In genomic region chr6:62391358-62391757, GRCh38 we compare ENCODE assay signal across 29 cellular contexts.
"Had no signal": no experiment of that assay in that cellular context is flagged by ENCODE, and none has a peak within 500 bp of the region (broad histone marks: within the 10 kb centered on the region; RNA-seq: fewer than 3 reads in every experiment).

No MANE protein-coding gene starts in this region.

- H3K27ac Mint-ChIP-seq: activated CD4-positive, alpha-beta T cell treated with anti-CD3 and anti-CD28 coated beads, Interleukin-2, amount 10 ng/mL, durations not matched to agents 24 days and 14 days; activated naive CD4-positive, alpha-beta T cell treated with anti-CD3 and anti-CD28 coated beads, Interleukin-2, amount 50 U/mL, for 72 hours; brain; T-helper 1 cell treated with Interleukin-12 subunit alpha and Interleukin-12 subunit beta and Interleukin-4 antibody, amounts not matched to agents 30 μg/mL and 1 μg/mL, for 36 hours; WTC11 had no signal

- H3K27ac ChIP-seq: SJSA1 had no signal

- H3K36me3 ChIP-seq: MG63, SJSA1 had no signal

- H3K4me1 Mint-ChIP-seq: activated CD4-positive, alpha-beta T cell treated with anti-CD3 and anti-CD28 coated beads, Interleukin-2, amount 10 ng/mL, durations not matched to agents 24 days and 14 days; brain; central memory CD8-positive, alpha-beta T cell had no signal

- ATAC-seq: activated naive CD4-positive, alpha-beta T cell treated with anti-CD3 and anti-CD28 coated beads, Interleukin-2, amount 50 U/mL, for 72 hours; activated T-cell treated with anti-CD3 and anti-CD28 coated beads, Interleukin-2, amount 50 U/mL, for 4 hours; PC-3; SK-N-SH treated with all-trans-retinoic acid at 6 μM for 48 hours; WTC11 had no signal

- H3K4me3 ChIP-seq: MG63, SJSA1 had no signal

- H3K9me3 ChIP-seq: MG63 had no signal

- H3K4me1 ChIP-seq: SJSA1 had no signal

- H3K27me3 Mint-ChIP-seq: activated CD4-positive, alpha-beta T cell treated with anti-CD3 and anti-CD28 coated beads, Interleukin-2, amount 10 ng/mL, durations not matched to agents 24 days and 14 days; brain; central memory CD8-positive, alpha-beta T cell had no signal

- DNase-seq: activated CD4-positive, alpha-beta T cell treated with anti-CD3 and anti-CD28 coated beads for 1 hour; activated CD4-positive, alpha-beta T cell treated with anti-CD3 and anti-CD28 coated beads, Interleukin-2, amount 10 ng/mL, durations not matched to agents 24 days and 14 days; activated CD4-positive, alpha-beta T cell treated with anti-CD3 and anti-CD28 coated beads, Interleukin-2, amount 50 U/mL, for 48 hours; activated CD8-positive, alpha-beta memory T cell treated with anti-CD3 and anti-CD28 coated beads for 24 hours; activated effector memory CD4-positive, alpha-beta T cell treated with anti-CD3 and anti-CD28 coated beads, Interleukin-2, amount 50 U/mL, for 16 hours; activated naive CD4-positive, alpha-beta T cell treated with Interleukin-2 at 50 U/mL for 16 hours; activated T-cell treated with anti-CD3 and anti-CD28 coated beads, Interleukin-2, amount 50 U/mL, for 4 hours; amygdala; KG1; MG63; NCI-H1105; NCI-H1436; NCI-H1694 treated with DMSO at 0.1 percent for 48 hours; NCI-H2029 treated with DMSO at 0.1 percent for 48 hours; NCI-H345; NCI-H510A; NCI-H526 treated with DMSO at 0.1 percent for 48 hours; NCI-H82; NK-92 treated with Interleukin-12 subunit alpha and Interleukin-12 subunit beta, amount 100 ng/mL, for 24 hours; PC-3; SHP77; T-helper 9 cell had no signal

- H3K36me3 Mint-ChIP-seq: activated naive CD4-positive, alpha-beta T cell treated with anti-CD3 and anti-CD28 coated beads, Interleukin-2, amount 50 U/mL, for 72 hours; brain had no signal

- H3K27me3 ChIP-seq: MG63, SJSA1 had no signal

- H3K9me3 Mint-ChIP-seq: activated CD4-positive, alpha-beta T cell treated with anti-CD3 and anti-CD28 coated beads, Interleukin-2, amount 10 ng/mL, durations not matched to agents 24 days and 14 days had no signal

- H3K4me3 Mint-ChIP-seq: activated CD4-positive, alpha-beta T cell treated with anti-CD3 and anti-CD28 coated beads, Interleukin-2, amount 10 ng/mL, durations not matched to agents 24 days and 14 days; activated T-cell treated with anti-CD3 and anti-CD28 coated beads, Interleukin-2, amount 50 U/mL, for 4 hours; brain; central memory CD8-positive, alpha-beta T cell; T-helper 1 cell treated with Interleukin-12 subunit alpha and Interleukin-12 subunit beta and Interleukin-4 antibody, amounts not matched to agents 30 μg/mL and 1 μg/mL, for 36 hours; WTC11 had no signal
